9 cellular contexts compared by ENCODE assay signal in genomic region chr16:56848056-56848936, GRCh38. TPM values are rescaled to one million over a fixed set of nuclear protein-coding genes. Genes with fewer than 3 reads are reported as not detected.
A peak's percentile ranks its signal among the peaks of the same experiment; 100 is the strongest.
DNase-seq lines count a peak whose midpoint lies in the region; ATAC-seq and TF ChIP-seq lines count a peak whose summit lies in the region.
"Had no signal": no experiment of that assay in that cellular context is flagged by ENCODE, and none has a peak within 500 bp of the region (broad histone marks: within the 10 kb centered on the region; RNA-seq: fewer than 3 reads in every experiment).

No MANE protein-coding gene starts in this region.

- no peak overlapping the region for H3K4me3 ChIP-seq in testis

- DNase-seq in NK-92 treated with Interleukin-12 subunit alpha and Interleukin-12 subunit beta, amount 100 ng/mL, for 24 hours (lab: John Stamatoyannopoulos, UW): peak; percentile 28
- DNase-seq in NK-92 (lab: John Stamatoyannopoulos, UW; ENCODE audit: unreplicated experiment) (no peak), immature natural killer cell (no peak), testis (no peak), iPS-NIHi7 (ENCODE audit: extremely low spot score) (no peak), NCI-H2227 (lab: John Stamatoyannopoulos, UW; ENCODE audit: unreplicated experiment) (no peak)

- H3K27ac ChIP-seq in testis: peak overlapping the region; percentile 9 to 74

- peak overlapping the region; percentile 83 for H3K27ac Mint-ChIP-seq in activated naive CD8-positive, alpha-beta T cell
- peak overlapping the region in 5 of 6 donors; percentile 37 to 85 (median 45) for H3K27ac Mint-ChIP-seq in immature natural killer cell

- no peaks in the 10 kb centered on the region for H3K27me3 ChIP-seq in testis

- TF ChIP-seq POLR2A in testis (IDR thresholded peaks at IDR 0.05): no peak

- peaks cover 26% of the 10 kb centered on the region for H3K4me1 Mint-ChIP-seq in activated naive CD8-positive, alpha-beta T cell (ENCODE audit: low read depth)
- peaks cover 7 to 10% of the 10 kb centered on the region in 2 donors for H3K4me1 Mint-ChIP-seq in immature natural killer cell

- WGBS in testis, 2 donors: 50 to 58% methylated on average over 11 of the region's 11 CpGs

- H3K36me3 ChIP-seq in testis (ENCODE audit: low read depth, missing control alignments): no peaks in the 10 kb centered on the region

- H3K4me1 ChIP-seq in testis: peaks cover 25% of the 10 kb centered on the region

- no peaks in the 10 kb centered on the region for H3K9me3 Mint-ChIP-seq in activated naive CD8-positive, alpha-beta T cell (ENCODE audit: low read depth)
- no peaks in the 10 kb centered on the region for H3K9me3 Mint-ChIP-seq in immature natural killer cell

- no peaks in the 10 kb centered on the region for H3K27me3 Mint-ChIP-seq in activated naive CD8-positive, alpha-beta T cell
- H3K27me3 Mint-ChIP-seq in immature natural killer cell (ENCODE audit: low read depth in 3 of 3): peaks cover 0 to 4% (median 0%) of the 10 kb centered on the region in 3 donors

- intact Hi-C loops in testis (cut with DNase I; ENCODE audit: low total_unique reads): loop anchor here (10.0 kb wide), 1 partner anchor 123 kb away; no protein-coding TSS in a partner anchor

- no peaks in the 10 kb centered on the region for H3K9me3 ChIP-seq in testis

- no peak overlapping the region for H3K4me3 Mint-ChIP-seq in activated naive CD8-positive, alpha-beta T cell
- H3K4me3 Mint-ChIP-seq in immature natural killer cell: peak overlapping the region in 1 of 5 donors; percentile 18

- TF ChIP-seq CTCF in testis (IDR thresholded peaks at IDR 0.05): no peak

- peaks cover 10% of the 10 kb centered on the region for H3K36me3 Mint-ChIP-seq in activated naive CD8-positive, alpha-beta T cell
- peaks cover 0 to 20% (median 10%) of the 10 kb centered on the region in 3 donors for H3K36me3 Mint-ChIP-seq in immature natural killer cell

- no peak for ATAC-seq in GM18520 (IDR thresholded peaks at IDR 0.05; ENCODE audit: unreplicated experiment)

RNA-seq across cellular contexts. Expression of gene SLC12A3, which starts 16.7 kb away (rescaled TPM):
- polyA plus RNA-seq in immature natural killer cell: under 1 TPM in 1 of 3 donors, not detected in 2; 0.51 TPM
- 1 to 10 TPM in 1 of 2 donors, under 1 TPM in 1; 0.16 to 1.1 TPM for total RNA-seq in testis
- 0.16 TPM for polyA plus RNA-seq in testis (ENCODE audit: insufficient read depth, low read depth, low replicate concordance)
- total RNA-seq: lower leg skin had no signal
